1 cellular context compared by ENCODE assay signal in the genomic region with DNA sequence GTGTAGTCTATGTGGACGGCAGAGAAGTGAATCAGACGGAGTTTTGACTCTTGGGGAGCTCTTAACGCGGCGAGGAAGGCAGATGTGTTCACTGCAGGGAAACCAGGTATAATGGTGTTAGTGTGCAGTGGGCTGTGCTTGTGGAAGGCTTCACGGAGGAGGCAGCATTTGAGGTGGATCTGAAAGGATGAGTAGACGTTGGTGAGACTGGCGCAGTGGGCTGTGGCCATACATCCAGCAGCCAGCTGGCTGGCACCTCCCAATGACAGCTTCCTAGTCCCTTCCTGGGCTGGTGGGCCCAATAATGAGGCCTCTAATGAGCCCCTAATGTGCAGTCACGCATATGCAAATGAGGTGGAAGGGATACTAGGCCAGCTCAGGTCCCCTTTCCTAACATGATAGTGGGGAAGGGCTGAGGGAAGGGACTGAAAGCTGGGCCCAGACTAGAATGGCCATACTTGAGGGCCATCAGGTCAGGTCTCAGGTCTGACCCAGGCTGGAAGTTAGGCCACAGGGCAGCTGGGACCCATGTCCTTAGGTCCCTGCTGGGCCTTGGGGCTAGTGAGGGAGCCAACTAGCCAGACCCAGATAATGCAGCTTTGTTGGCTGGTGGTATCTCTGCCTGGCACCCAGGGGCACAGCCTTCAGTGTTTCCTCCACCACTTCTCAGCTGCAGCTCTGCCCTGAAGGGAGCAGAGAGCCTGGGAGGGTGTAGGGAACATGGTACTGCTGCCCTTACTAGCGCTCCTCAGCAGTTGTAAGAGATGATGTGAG.
TF ChIP-seq lines count a peak whose summit lies in the region.

No MANE protein-coding gene starts in this region.

TF ChIP-seq in A549, 52 proteins besides CTCF, POLR2A, EP300 and RAD21 (continued from another document):
- TF ChIP-seq, protein P1, sequence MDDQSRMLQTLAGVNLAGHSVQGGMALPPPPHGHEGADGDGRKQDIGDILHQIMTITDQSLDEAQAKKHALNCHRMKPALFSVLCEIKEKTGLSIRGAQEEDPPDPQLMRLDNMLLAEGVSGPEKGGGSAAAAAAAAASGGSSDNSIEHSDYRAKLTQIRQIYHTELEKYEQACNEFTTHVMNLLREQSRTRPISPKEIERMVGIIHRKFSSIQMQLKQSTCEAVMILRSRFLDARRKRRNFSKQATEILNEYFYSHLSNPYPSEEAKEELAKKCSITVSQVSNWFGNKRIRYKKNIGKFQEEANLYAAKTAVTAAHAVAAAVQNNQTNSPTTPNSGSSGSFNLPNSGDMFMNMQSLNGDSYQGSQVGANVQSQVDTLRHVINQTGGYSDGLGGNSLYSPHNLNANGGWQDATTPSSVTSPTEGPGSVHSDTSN (IDR thresholded peaks at IDR 0.05): no peak
